In the genomic region with DNA sequence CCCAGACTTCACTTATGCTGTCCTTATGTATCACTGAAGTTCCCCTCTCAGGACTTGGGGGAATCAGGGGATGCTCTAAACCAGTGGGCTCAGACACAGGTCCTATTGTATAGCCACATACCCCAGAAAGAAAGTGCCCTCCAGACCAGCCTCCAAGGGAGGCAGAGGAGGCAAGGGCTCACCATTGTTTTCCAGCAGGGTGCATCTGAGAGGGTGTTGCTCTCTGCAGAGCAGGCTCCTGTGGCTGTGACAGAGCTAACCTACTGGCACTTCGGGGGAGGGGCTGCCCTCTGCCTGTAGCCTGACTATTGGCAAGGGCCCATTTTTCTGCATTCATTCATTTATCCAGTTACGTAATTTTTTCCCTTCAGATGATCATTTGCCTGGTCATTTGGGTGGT, we compare ENCODE assay signal across 18 cellular contexts. TPM values are rescaled to one million over a fixed set of nuclear protein-coding genes. Genes with fewer than 3 reads are reported as not detected.
A peak's percentile ranks its signal among the peaks of the same experiment; 100 is the strongest.
DNase-seq lines count a peak whose midpoint lies in the region; ATAC-seq and TF ChIP-seq lines count a peak whose summit lies in the region.
"Had no signal": no experiment of that assay in that cellular context is flagged by ENCODE, and none has a peak within 500 bp of the region (broad histone marks: within the 10 kb centered on the region; RNA-seq: fewer than 3 reads in every experiment).

No MANE protein-coding gene starts in this region.

- intact Hi-C loops in esophagus muscularis mucosa (cut with DNase I): no loop called here

- CTCF ChIA-PET in HEK293 (lab: Yijun Ruan, JAX): no interaction called here

- POLR2A ChIA-PET in HEK293 (lab: Yijun Ruan, JAX): no interaction called here

- no peak for TF ChIP-seq EP300 in esophagus muscularis mucosa (IDR thresholded peaks at IDR 0.05)

- TF ChIP-seq CTCF in HEK293 (tag by site-specific recombination; IDR thresholded peaks at IDR 0.05) (no peak), esophagus muscularis mucosa (IDR thresholded peaks at IDR 0.05) (no peak)

- no peak for TF ChIP-seq POLR2A in esophagus muscularis mucosa (IDR thresholded peaks at IDR 0.05; ENCODE audit: low read depth)

- H3K4me3 ChIP-seq in HEK293 (ENCODE audit: low read depth, low read length) (no peak overlapping the region), esophagus muscularis mucosa (no peak overlapping the region)
- H3K4me3 ChIP-seq: GM12878 had no signal

- H3K9me3 ChIP-seq in HEK293 (ENCODE audit: control insufficient read depth, insufficient read depth, low read depth, low read length) (no peaks in the 10 kb centered on the region), esophagus muscularis mucosa (no peaks in the 10 kb centered on the region)
- H3K9me3 ChIP-seq: BE2C had no signal

- 96% methylated on average over 2 of the region's 2 CpGs for WGBS in esophagus muscularis mucosa

- H3K27me3 ChIP-seq in esophagus muscularis mucosa: no peaks in the 10 kb centered on the region
- H3K27me3 ChIP-seq: BE2C had no signal

- H3K4me1 ChIP-seq in HEK293 (ENCODE audit: control insufficient read depth, insufficient read depth, low read length) (0 out of 2 replicates have a peak, but pooled peaks cover 2% of the 10 kb centered on the region), esophagus muscularis mucosa (peaks cover 25 to 35% (median 31%) of the 10 kb centered on the region in 4 donors)

- H3K36me3 ChIP-seq in HEK293 (ENCODE audit: control insufficient read depth in 2 of 2, insufficient read depth in 1 of 2, low read length in 2 of 2) (no peaks in the 10 kb centered on the region), esophagus muscularis mucosa (no peaks in the 10 kb centered on the region)
- H3K36me3 ChIP-seq: BE2C had no signal

- DNase-seq in OCI-M1 (lab: John Stamatoyannopoulos, UW) (peak; percentile 58), esophagus muscularis mucosa (ENCODE audit: extremely low spot score) (peak; percentile 45), NCI-H1417 treated with DMSO at 0.1 percent for 48 hours (lab: John Stamatoyannopoulos, UW) (no peak)
- DNase-seq in activated CD8-positive, alpha-beta memory T cell treated with anti-CD3 and anti-CD28 coated beads, Interleukin-2, amount 50 U/mL, for 48 hours: no peak
- DNase-seq: ACHN; BE2C; C1 segment of cervical spinal cord; CD4-positive, CD25-positive, alpha-beta regulatory T cell; CD8-positive, alpha-beta memory T cell; COR-L47; DMS 273 treated with DMSO at 0.1 percent for 48 hours; DMS53; DND-41; EL had no signal

- H3K27ac ChIP-seq in HEK293 (ENCODE audit: extremely low read depth, low read depth, low read length) (no peak overlapping the region), esophagus muscularis mucosa (replicated peaks in 1 of 4) (no peak overlapping the region)

- ATAC-seq in HG03039 (IDR thresholded peaks at IDR 0.05; ENCODE audit: unreplicated experiment): no peak
- ATAC-seq: GM12878, HCT116 had no signal

TF ChIP-seq in HEK293, 187 proteins besides CTCF, POLR2A, EP300 and RAD21:
- TF ChIP-seq HOXA7 (CRISPR knock-in tag; IDR thresholded peaks at IDR 0.05; ENCODE audit: borderline replicate concordance) (no peak), ZIC2 (tag by site-specific recombination; IDR thresholded peaks at IDR 0.05) (peak; percentile 53; the same call in 1 of the 2 replicates)

RNA-seq across cellular contexts. Expression of a gene that starts 39.9 kb away (rescaled TPM):
- total RNA-seq in esophagus muscularis mucosa: 10 to 100 TPM in 3 of 4 donors, 1 to 10 TPM in 1; 9.1 to 17.4 (median 15.8) TPM

Comparison
In these comparisons a context has a peak if more than half of its experiments do, and no peak if none do; other contexts are left out.
1. DNase-seq: peak in OCI-M1 (single experiment) and esophagus muscularis mucosa (single experiment); none in activated CD8-positive, alpha-beta memory T cell treated with anti-CD3 and anti-CD28 coated beads, Interleukin-2, amount 50 U/mL, for 48 hours (single experiment) and NCI-H1417 treated with DMSO at 0.1 percent for 48 hours (single experiment).